ENCODE assay signal across 23 cellular contexts in the genomic region with DNA sequence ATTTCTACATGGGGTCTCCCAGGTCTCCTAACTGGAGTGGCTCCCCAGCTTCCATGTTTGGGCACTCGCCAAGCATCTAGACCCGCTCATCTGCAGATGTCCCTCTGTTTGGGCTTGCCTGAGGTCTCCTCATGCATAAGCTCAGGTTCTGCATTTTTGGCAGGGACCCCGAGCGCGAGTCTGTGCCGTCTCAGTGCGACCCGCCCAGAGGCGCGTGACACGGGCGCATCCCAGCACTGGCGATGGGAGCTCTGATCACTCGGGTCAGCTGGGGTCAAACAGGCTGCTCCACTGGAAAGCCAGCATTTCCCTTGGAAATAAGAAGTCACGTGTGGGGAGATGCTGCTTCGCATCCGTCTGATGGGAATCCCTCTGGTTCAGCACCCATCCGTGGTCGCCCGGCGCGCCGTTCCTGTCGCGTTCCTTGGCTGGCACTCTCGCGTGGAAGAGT.
"Had no signal": no experiment of that assay in that cellular context is flagged by ENCODE, and none has a peak within 500 bp of the region (broad histone marks: within the 10 kb centered on the region; RNA-seq: fewer than 3 reads in every experiment).

No MANE protein-coding gene starts in this region.

- H3K4me3 ChIP-seq: heart left ventricle, left ventricle myocardium inferior, lung, mucosa of descending colon, skin epidermis, thoracic aorta had no signal

- H3K27ac ChIP-seq: heart left ventricle, left ventricle myocardium inferior, neutrophil, skin epidermis, thoracic aorta had no signal

- H3K9me3 ChIP-seq: heart left ventricle, left ventricle myocardium inferior, mucosa of descending colon, neutrophil, thoracic aorta had no signal

- H3K4me1 ChIP-seq: left ventricle myocardium inferior had no signal

- DNase-seq: activated CD4-positive, alpha-beta memory T cell treated with anti-CD3 and anti-CD28 coated beads for 36 hours; activated CD4-positive, alpha-beta T cell treated with anti-CD3 and anti-CD28 coated beads, Interleukin-2, amount 10 ng/mL, durations not matched to agents 24 days and 14 days; activated CD4-positive, CD25-positive, alpha-beta regulatory T cell treated with anti-CD3 and anti-CD28 coated beads, Interleukin-2, amount 50 U/mL, for 72 hours; activated CD8-positive, alpha-beta memory T cell treated with anti-CD3 and anti-CD28 coated beads, Interleukin-2, amount 50 U/mL, for 4 hours; activated gamma-delta T cell; activated naive CD4-positive, alpha-beta T cell treated with anti-CD3 and anti-CD28 coated beads, Interleukin-2, amount 10 ng/mL, durations not matched to agents 7 days and 5 days; activated T-cell treated with anti-CD3 and anti-CD28 coated beads, Interleukin-2, amount 50 U/mL, for 1 hour; amygdala; caudate nucleus; foreskin fibroblast; heart left ventricle; hypothalamus; left ventricle myocardium inferior; stimulated activated CD4-positive, alpha-beta T cell treated with anti-CD3 and anti-CD28 coated beads, Interleukin-4, amount 100 ng/mL, for 24 hours; T-helper 17 cell; T1000; trophoblast cell had no signal

- H3K36me3 ChIP-seq: thoracic aorta had no signal

- ATAC-seq: mucosa of descending colon; natural killer cell treated with Interleukin-12 subunit alpha and Interleukin-12 subunit beta and Interleukin-15 and Interleukin-18, amount 100 ng/mL, for 72 hours; T-helper 17 cell had no signal

- H3K27me3 ChIP-seq: heart left ventricle, neutrophil had no signal
